ENCODE assay signal across 8 cellular contexts in genomic region chr3:137079572-137079971, GRCh38.
"Had no signal": no experiment of that assay in that cellular context is flagged by ENCODE, and none has a peak within 500 bp of the region (broad histone marks: within the 10 kb centered on the region; RNA-seq: fewer than 3 reads in every experiment).

No MANE protein-coding gene starts in this region.

- FAIRE-seq: G401.6, GM12878, GM12891, GM12892, GM18507, GM19239 had no signal

- H3K4me3 ChIP-seq: GM12878 had no signal

- DNase-seq: GDM1, GF-D8 had no signal

- ATAC-seq: GM12878 had no signal
